2 cellular contexts compared by ENCODE assay signal in genomic region chr4:185531654-185532053, GRCh38. TPM values are rescaled to one million over a fixed set of nuclear protein-coding genes. Genes with fewer than 3 reads are reported as not detected.
"Had no signal": no experiment of that assay in that cellular context is flagged by ENCODE, and none has a peak within 500 bp of the region (broad histone marks: within the 10 kb centered on the region; RNA-seq: fewer than 3 reads in every experiment).

No MANE protein-coding gene starts in this region.

RNA-seq across cellular contexts. Expression of gene PDLIM3, which starts 3.7 kb away (rescaled TPM):
- total RNA-seq: activated CD8-positive, alpha-beta T cell treated with anti-CD3 and anti-CD28 coated beads, Interleukin-2, amount 10 ng/mL, durations not matched to agents 7 days and 5 days; T-helper 17 cell had no signal
